Comparison of ENCODE assay signal across 20 cellular contexts in the genomic region with DNA sequence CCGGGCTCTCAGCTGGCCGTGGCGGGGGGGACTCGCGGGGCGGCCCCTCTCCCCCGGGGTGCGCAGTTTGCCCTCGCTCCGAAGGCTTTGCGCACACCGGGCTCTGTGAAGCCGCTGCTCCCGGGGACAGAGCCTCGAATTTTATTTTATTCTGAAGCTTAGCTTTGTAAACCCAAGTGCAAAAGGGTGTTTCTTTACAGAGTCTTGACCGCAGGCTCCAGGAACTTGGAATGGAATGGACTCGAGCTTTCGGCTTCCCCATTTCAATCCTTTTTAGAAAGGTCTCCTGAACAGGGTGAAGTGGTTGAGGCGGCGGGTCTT. TPM values are rescaled to one million over a fixed set of nuclear protein-coding genes. Genes with fewer than 3 reads are reported as not detected.
"Had no signal": no experiment of that assay in that cellular context is flagged by ENCODE, and none has a peak within 500 bp of the region (broad histone marks: within the 10 kb centered on the region; RNA-seq: fewer than 3 reads in every experiment).

No MANE protein-coding gene starts in this region.

- H3K36me3 ChIP-seq: colonic mucosa, gastrocnemius medialis, pancreas, right atrium auricular region, tibial artery, vagina had no signal

- ATAC-seq: gastrocnemius medialis, left ventricle myocardium superior had no signal

- H3K36me3 Mint-ChIP-seq: activated CD4-positive, alpha-beta memory T cell treated with anti-CD3 and anti-CD28 coated beads for 36 hours; stimulated activated effector memory CD8-positive, alpha-beta T cell treated with anti-CD3 and anti-CD28 coated beads, Interleukin-12 subunit alpha, Interleukin-12 subunit beta, amount 100 ng/mL, for 72 hours had no signal

- H3K27ac ChIP-seq: colonic mucosa, gastrocnemius medialis, pancreas, right atrium auricular region, skin epidermis, tibial artery, vagina had no signal

- H3K4me3 ChIP-seq: colonic mucosa, pancreas, skin epidermis, tibial artery, vagina had no signal

- DNase-seq: activated CD4-positive, alpha-beta memory T cell treated with anti-CD3 and anti-CD28 coated beads for 36 hours; activated CD4-positive, alpha-beta T cell treated with anti-CD3 and anti-CD28 coated beads for 1 hour; activated CD8-positive, alpha-beta memory T cell treated with anti-CD3 and anti-CD28 coated beads, Interleukin-2, amount 50 U/mL, for 48 hours; activated naive CD4-positive, alpha-beta T cell; caudate nucleus; colonic mucosa; effector CD8-positive, alpha-beta T cell; gastrocnemius medialis; hippocampal formation; left ventricle myocardium superior; mesenchymal stem cell; tibial artery had no signal

- H3K4me1 ChIP-seq: colonic mucosa, pancreas had no signal

- H3K27ac Mint-ChIP-seq: activated CD4-positive, alpha-beta memory T cell treated with anti-CD3 and anti-CD28 coated beads for 36 hours; activated T-helper 1 cell treated with anti-CD3 and anti-CD28 coated beads, Interleukin-12 subunit alpha, Interleukin-12 subunit beta, Interleukin-2, Interleukin-4 antibody, amounts not matched to agents 30 ng/mL and 10 ng/mL and 1 ng/mL, durations not matched to agents 14 hours and 24 hours and 36 hours; nephron progenitor cell; stimulated activated effector memory CD8-positive, alpha-beta T cell treated with anti-CD3 and anti-CD28 coated beads, Interleukin-12 subunit alpha, Interleukin-12 subunit beta, amount 100 ng/mL, for 72 hours had no signal

- H3K9me3 ChIP-seq: colonic mucosa, gastrocnemius medialis, pancreas, tibial artery, vagina had no signal

- H3K4me3 Mint-ChIP-seq: activated CD4-positive, alpha-beta memory T cell treated with anti-CD3 and anti-CD28 coated beads for 36 hours; activated T-helper 1 cell treated with anti-CD3 and anti-CD28 coated beads, Interleukin-12 subunit alpha, Interleukin-12 subunit beta, Interleukin-2, Interleukin-4 antibody, amounts not matched to agents 30 ng/mL and 10 ng/mL and 1 ng/mL, durations not matched to agents 14 hours and 24 hours and 36 hours had no signal

RNA-seq across cellular contexts. Expression of a gene that starts 2.0 kb away (rescaled TPM):
- total RNA-seq: activated CD4-positive, alpha-beta memory T cell treated with anti-CD3 and anti-CD28 coated beads for 36 hours; activated T-helper 1 cell treated with anti-CD3 and anti-CD28 coated beads, Interleukin-12 subunit alpha, Interleukin-12 subunit beta, Interleukin-2, Interleukin-4 antibody, amounts not matched to agents 30 ng/mL and 10 ng/mL and 1 ng/mL, durations not matched to agents 14 hours and 24 hours and 36 hours; gastrocnemius medialis; left ventricle myocardium superior had no signal
- polyA plus RNA-seq: keratinocyte had no signal
